In genomic region chr2:12456293-12457151, GRCh38 we compare ENCODE assay signal across 1 cellular context.
TF ChIP-seq lines count a peak whose summit lies in the region.

No MANE protein-coding gene starts in this region.

TF ChIP-seq in K562, 482 proteins besides CTCF, POLR2A, EP300 and RAD21 (continued from another document and continues in another):
- TF ChIP-seq MLLT1 (IDR thresholded peaks at IDR 0.05) (no peak), TCF3 (CRISPR knock-in tag; IDR thresholded peaks at IDR 0.05) (peak; percentile 41), CHCHD3 (CRISPR knock-in tag; IDR thresholded peaks at IDR 0.05) (no peak), FOXJ3 (CRISPR knock-in tag; IDR thresholded peaks at IDR 0.05) (no peak), CREBBP (IDR thresholded peaks at IDR 0.05; ENCODE audit: low read depth, low read length) (no peak), SIN3B (IDR thresholded peaks at IDR 0.05; ENCODE audit: low read depth) (no peak), ZKSCAN1 (IDR thresholded peaks at IDR 0.05; ENCODE audit: low read depth, low read length) (no peak), ZMIZ1 (IDR thresholded peaks at IDR 0.05; ENCODE audit: low read depth in 2 of 2, low read length in 2 of 2) (no peak), ZNF23 (CRISPR knock-in tag; IDR thresholded peaks at IDR 0.05) (no peak), TRIM25 (IDR thresholded peaks at IDR 0.05; ENCODE audit: borderline replicate concordance) (no peak), NEUROD1 (IDR thresholded peaks at IDR 0.05; ENCODE audit: borderline replicate concordance, low read depth, low read length, partially characterized antibody) (no peak), ZNF589 (CRISPR knock-in tag; IDR thresholded peaks at IDR 0.05; ENCODE audit: low read depth) (no peak), ZNF561 (CRISPR knock-in tag; conservative IDR thresholded peaks at IDR 0.05) (no peak), HDAC3 (IDR thresholded peaks at IDR 0.05; ENCODE audit: borderline replicate concordance, partially characterized antibody) (peak; percentile 74), MGA (IDR thresholded peaks at IDR 0.05) (peak; percentile 53), SIN3A (IDR thresholded peaks at IDR 0.05; ENCODE audit: borderline replicate concordance in 2 of 2, control insufficient read depth in 1 of 2, low read depth in 2 of 2, low read length in 2 of 2) (no peak), NKRF (IDR thresholded peaks at IDR 0.05; ENCODE audit: borderline replicate concordance) (no peak), ZBTB11 (CRISPR knock-in tag; IDR thresholded peaks at IDR 0.05) (0 out of 6 replicates have a peak, but pooled peaks of 1 of the 3 experiments have one; percentile 36), TFAM (CRISPR knock-in tag; conservative IDR thresholded peaks at IDR 0.05) (no peak), CREB3L1 (IDR thresholded peaks at IDR 0.05; ENCODE audit: borderline replicate concordance, low read depth) (no peak; the same call in 1 of the 2 replicates), HES1 (IDR thresholded peaks at IDR 0.05; ENCODE audit: low read depth) (no peak), MED1 (CRISPR knock-in tag; IDR thresholded peaks at IDR 0.05; ENCODE audit: borderline replicate concordance) (no peak), COPS2 (conservative IDR thresholded peaks at IDR 0.05) (no peak)
